Comparison of ENCODE assay signal across 26 cellular contexts in genomic region chr10:56255298-56255697, GRCh38.
DNase-seq lines count a peak whose midpoint lies in the region; ATAC-seq, FAIRE-seq and TF ChIP-seq lines count a peak whose summit lies in the region.
"Had no signal": no experiment of that assay in that cellular context is flagged by ENCODE, and none has a peak within 500 bp of the region (broad histone marks: within the 10 kb centered on the region; RNA-seq: fewer than 3 reads in every experiment).

No MANE protein-coding gene starts in this region.

- DNase-seq in chondrocyte (ENCODE audit: low spot score): peak; percentile 43
- peak; percentile 69 for DNase-seq in mesenteric fat pad (ENCODE audit: low spot score)
- DNase-seq in upper lobe of right lung: no peak
- no peak for DNase-seq in NCI-H187 treated with DMSO at 0.1 percent for 48 hours (lab: John Stamatoyannopoulos, UW)
- DNase-seq in HTR-8/SVneo (ENCODE audit: insufficient read length, low spot score): no peak
- no peak for DNase-seq in NCI-H2171 treated with DMSO at 0.1 percent for 48 hours (lab: John Stamatoyannopoulos, UW)
- DNase-seq: 8988T; ACHN; AML-193; BE2C; CD4-positive, alpha-beta T cell; CD8-positive, alpha-beta memory T cell; DMS 273 treated with DMSO at 0.1 percent for 48 hours; DMS79; EL; GDM1; HFFc6 had no signal

- FAIRE-seq in HTR-8/SVneo (lab: Jason Lieb, UNC): no peak
- FAIRE-seq: A549, D721Med, GM12878, GM19239, H54 had no signal

- no peak overlapping the region for H3K27ac Mint-ChIP-seq in chondrocyte (ENCODE audit: unreplicated experiment)
- H3K27ac Mint-ChIP-seq: CD14-positive monocyte; CD4-positive, alpha-beta T cell; CD8-positive, alpha-beta memory T cell; GM23338; HFFc6 had no signal

- TF ChIP-seq CTCF in chondrocyte (IDR thresholded peaks at IDR 0.05): no peak
- TF ChIP-seq CTCF in upper lobe of right lung (IDR thresholded peaks at IDR 0.05): no peak

- H3K27me3 Mint-ChIP-seq in chondrocyte (ENCODE audit: low read depth): peaks cover 7% of the 10 kb centered on the region
- H3K27me3 Mint-ChIP-seq: CD4-positive, alpha-beta T cell; CD8-positive, alpha-beta memory T cell had no signal

- no peaks in the 10 kb centered on the region for H3K27me3 ChIP-seq in upper lobe of right lung
- H3K27me3 ChIP-seq: BE2C; BLaER1 treated with 17β-estradiol and CSF1 and Interleukin-3, amounts not matched to agents 10 nM and 100 nM had no signal

- no peak overlapping the region for H3K27ac ChIP-seq in upper lobe of right lung
- H3K27ac ChIP-seq: A549; BLaER1 treated with 17β-estradiol and CSF1 and Interleukin-3, amounts not matched to agents 10 nM and 100 nM had no signal

- H3K4me3 Mint-ChIP-seq in chondrocyte (ENCODE audit: unreplicated experiment): no peak overlapping the region
- H3K4me3 Mint-ChIP-seq: CD14-positive monocyte; CD4-positive, alpha-beta T cell; CD8-positive, alpha-beta memory T cell; GM23338; HFFc6 had no signal

- H3K9me3 Mint-ChIP-seq in chondrocyte (ENCODE audit: low read depth): peaks cover 14% of the 10 kb centered on the region
- H3K9me3 Mint-ChIP-seq: GM23338 had no signal

- H3K9me3 ChIP-seq in upper lobe of right lung: no peaks in the 10 kb centered on the region
- H3K9me3 ChIP-seq: A549, BE2C, HAP-1 had no signal

- no peak overlapping the region for H3K4me3 ChIP-seq in upper lobe of right lung
- H3K4me3 ChIP-seq: A549; BLaER1 treated with 17β-estradiol and CSF1 and Interleukin-3, amounts not matched to agents 10 nM and 100 nM; GM12878; GM23338; HAP-1 had no signal

- intact Hi-C loops in upper lobe of right lung (cut with DNase I): no loop called here

- no peaks in the 10 kb centered on the region for H3K4me1 ChIP-seq in upper lobe of right lung
- H3K4me1 ChIP-seq: A549; BE2C; BLaER1 treated with 17β-estradiol and CSF1 and Interleukin-3, amounts not matched to agents 10 nM and 100 nM; HAP-1 had no signal

- peaks cover 5% of the 10 kb centered on the region for H3K4me1 Mint-ChIP-seq in chondrocyte (ENCODE audit: low read depth)
- H3K4me1 Mint-ChIP-seq: CD14-positive monocyte; CD8-positive, alpha-beta memory T cell; GM23338 had no signal

- peak; percentile 12 for ATAC-seq in upper lobe of right lung
- ATAC-seq: A549, GM12878, GM23338 had no signal

- no peaks in the 10 kb centered on the region for H3K36me3 Mint-ChIP-seq in chondrocyte (ENCODE audit: low read depth)
- H3K36me3 Mint-ChIP-seq: CD14-positive monocyte; CD8-positive, alpha-beta memory T cell had no signal

- no peaks in the 10 kb centered on the region for H3K36me3 ChIP-seq in upper lobe of right lung
- H3K36me3 ChIP-seq: BE2C; BLaER1 treated with 17β-estradiol and CSF1 and Interleukin-3, amounts not matched to agents 10 nM and 100 nM; HAP-1 had no signal

Comparison
In these comparisons a context has a peak if more than half of its experiments do, and no peak if none do; other contexts are left out.
1. DNase-seq: peak in chondrocyte (single experiment) and mesenteric fat pad (single experiment); none in upper lobe of right lung (single experiment), NCI-H187 treated with DMSO at 0.1 percent for 48 hours (single experiment), HTR-8/SVneo (single experiment) and NCI-H2171 treated with DMSO at 0.1 percent for 48 hours (single experiment).